ENCODE assay signal across 1 cellular context in the genomic region with DNA sequence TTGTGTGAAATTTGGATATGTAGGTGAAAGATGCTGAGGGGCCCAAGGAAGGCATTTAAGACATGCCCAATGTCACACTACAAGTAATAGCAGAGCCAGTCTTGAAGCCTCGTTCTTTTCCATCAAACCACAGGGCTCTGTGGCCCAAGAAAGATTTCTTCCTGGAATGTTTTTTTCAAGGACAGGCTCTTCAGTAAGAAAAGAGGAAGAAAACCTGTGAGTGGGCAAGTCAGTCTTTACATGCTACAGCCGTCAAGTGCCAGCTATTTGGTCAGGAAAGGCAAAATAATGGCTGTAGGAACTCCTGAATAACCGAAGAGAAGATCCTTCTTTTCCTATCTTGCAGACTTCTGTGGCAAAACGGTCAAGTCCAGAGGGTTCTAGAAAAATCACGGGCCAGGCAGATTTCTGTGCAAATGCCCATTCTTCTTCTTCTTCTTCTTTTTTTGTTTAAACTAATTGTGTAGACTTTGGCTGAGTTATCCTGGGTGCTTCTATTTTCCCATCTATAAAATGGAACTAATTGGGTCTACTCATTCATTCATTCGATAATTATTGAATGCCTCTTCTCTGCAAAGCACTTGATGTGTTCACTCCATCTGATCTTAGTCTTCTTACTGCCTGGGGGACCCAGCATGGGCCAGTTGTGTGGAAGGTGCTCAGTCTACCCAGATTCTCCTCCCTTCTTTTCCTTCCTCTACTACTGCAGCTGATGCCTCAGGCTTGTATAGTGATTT.
TF ChIP-seq lines count a peak whose summit lies in the region.

No MANE protein-coding gene starts in this region.

TF ChIP-seq in IMR-90, 13 proteins besides CTCF, POLR2A, EP300 and RAD21:
- TF ChIP-seq NFE2L2 (IDR thresholded peaks at IDR 0.05; ENCODE audit: low read depth, low read length) (no peak), RCOR1 (IDR thresholded peaks at IDR 0.05; ENCODE audit: insufficient replicate concordance, low read length) (no peak), MAFK (IDR thresholded peaks at IDR 0.05; ENCODE audit: low read depth, low read length) (no peak), FOS (IDR thresholded peaks at IDR 0.05; ENCODE audit: low read depth, low read length) (no peak), RFX5 (IDR thresholded peaks at IDR 0.05; ENCODE audit: low read depth, low read length) (no peak), CHD1 (IDR thresholded peaks at IDR 0.05; ENCODE audit: low read depth, low read length) (no peak), MAZ (IDR thresholded peaks at IDR 0.05; ENCODE audit: borderline replicate concordance, low read depth, low read length) (no peak), MXI1 (IDR thresholded peaks at IDR 0.05; ENCODE audit: borderline replicate concordance, low read depth, low read length) (no peak), BHLHE40 (IDR thresholded peaks at IDR 0.05; ENCODE audit: low read depth, low read length) (no peak), SMC3 (IDR thresholded peaks at IDR 0.05; ENCODE audit: low read depth, low read length) (no peak), CEBPB (IDR thresholded peaks at IDR 0.05; ENCODE audit: low read depth, low read length) (no peak)
- TF ChIP-seq, protein P1, sequence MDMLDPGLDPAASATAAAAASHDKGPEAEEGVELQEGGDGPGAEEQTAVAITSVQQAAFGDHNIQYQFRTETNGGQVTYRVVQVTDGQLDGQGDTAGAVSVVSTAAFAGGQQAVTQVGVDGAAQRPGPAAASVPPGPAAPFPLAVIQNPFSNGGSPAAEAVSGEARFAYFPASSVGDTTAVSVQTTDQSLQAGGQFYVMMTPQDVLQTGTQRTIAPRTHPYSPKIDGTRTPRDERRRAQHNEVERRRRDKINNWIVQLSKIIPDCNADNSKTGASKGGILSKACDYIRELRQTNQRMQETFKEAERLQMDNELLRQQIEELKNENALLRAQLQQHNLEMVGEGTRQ (IDR thresholded peaks at IDR 0.05; ENCODE audit: low read depth, low read length) = no peak
- TF ChIP-seq, protein P2, sequence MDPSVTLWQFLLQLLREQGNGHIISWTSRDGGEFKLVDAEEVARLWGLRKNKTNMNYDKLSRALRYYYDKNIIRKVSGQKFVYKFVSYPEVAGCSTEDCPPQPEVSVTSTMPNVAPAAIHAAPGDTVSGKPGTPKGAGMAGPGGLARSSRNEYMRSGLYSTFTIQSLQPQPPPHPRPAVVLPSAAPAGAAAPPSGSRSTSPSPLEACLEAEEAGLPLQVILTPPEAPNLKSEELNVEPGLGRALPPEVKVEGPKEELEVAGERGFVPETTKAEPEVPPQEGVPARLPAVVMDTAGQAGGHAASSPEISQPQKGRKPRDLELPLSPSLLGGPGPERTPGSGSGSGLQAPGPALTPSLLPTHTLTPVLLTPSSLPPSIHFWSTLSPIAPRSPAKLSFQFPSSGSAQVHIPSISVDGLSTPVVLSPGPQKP (IDR thresholded peaks at IDR 0.05; ENCODE audit: borderline replicate concordance, low read depth, low read length) = no peak
